Comparison of ENCODE assay signal across 8 cellular contexts in the genomic region with DNA sequence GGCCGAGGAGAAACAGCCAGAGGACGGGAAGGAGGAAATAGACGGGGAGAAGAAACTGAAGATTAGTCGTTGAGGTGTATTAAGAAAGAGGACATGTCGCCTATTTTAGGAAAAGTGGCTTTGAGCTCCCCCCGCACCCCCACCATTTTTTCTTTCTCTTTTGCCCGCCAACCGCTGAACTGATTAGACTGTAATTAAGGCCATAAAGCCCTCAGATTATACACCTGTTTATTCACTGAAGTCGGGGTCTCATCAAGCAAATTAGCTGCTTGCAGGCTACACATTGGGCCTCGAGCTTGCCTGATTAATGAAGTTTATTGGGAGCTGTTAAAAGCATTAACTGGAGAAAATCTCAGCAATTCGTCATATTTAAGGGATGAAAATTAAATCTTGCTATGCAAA.
DNase-seq lines count a peak whose midpoint lies in the region; ATAC-seq and TF ChIP-seq lines count a peak whose summit lies in the region.

No MANE protein-coding gene starts in this region.

- H3K4me3 ChIP-seq in iPS-15b (ENCODE audit: low read depth, low read length) (peak overlapping the region; percentile 86), suprapubic skin (peak overlapping the region; percentile 62)

- H3K9me3 Mint-ChIP-seq in activated T-cell treated with anti-CD3 and anti-CD28 coated beads, Interleukin-2, amount 50 U/mL, for 4 hours: no peaks in the 10 kb centered on the region
- no peaks in the 10 kb centered on the region for H3K9me3 Mint-ChIP-seq in WTC11

- no peaks in the 10 kb centered on the region for H3K36me3 Mint-ChIP-seq in activated T-cell treated with anti-CD3 and anti-CD28 coated beads, Interleukin-2, amount 50 U/mL, for 4 hours (ENCODE audit: insufficient read depth)
- no peaks in the 10 kb centered on the region for H3K36me3 Mint-ChIP-seq in WTC11

- H3K36me3 ChIP-seq in iPS-15b (ENCODE audit: control insufficient read depth, insufficient read depth, low read length) (no peaks in the 10 kb centered on the region), suprapubic skin (no peaks in the 10 kb centered on the region)

- CTCF ChIA-PET in WTC11 (lab: Charles Lee): interaction anchor here (1.1 kb wide), 1 partner anchor 9 kb away, joined by 4 read pairs; no protein-coding TSS in a partner anchor

- no peak for TF ChIP-seq EP300 in suprapubic skin (IDR thresholded peaks at IDR 0.05)

- POLR2A ChIA-PET in WTC11 (lab: Charles Lee): interaction anchor here (0.9 kb wide), 1 partner anchor 116 kb away, joined by 3 read pairs; no protein-coding TSS in a partner anchor

- H3K9ac ChIP-seq in iPS-15b (ENCODE audit: low read depth, low read length): no peak overlapping the region

- peaks cover 11% of the 10 kb centered on the region for H3K27me3 ChIP-seq in iPS-15b (ENCODE audit: control insufficient read depth, insufficient read depth, low read length)
- peaks cover 92% of the 10 kb centered on the region for H3K27me3 ChIP-seq in suprapubic skin

- H3K27ac Mint-ChIP-seq in WTC11: no peak overlapping the region

- TF ChIP-seq POLR2A in suprapubic skin (IDR thresholded peaks at IDR 0.05): no peak

- H3K4me3 Mint-ChIP-seq in activated T-cell treated with anti-CD3 and anti-CD28 coated beads, Interleukin-2, amount 50 U/mL, for 4 hours: peak overlapping the region; percentile 68
- peak overlapping the region; percentile 90 for H3K4me3 Mint-ChIP-seq in WTC11

- H3K9me3 ChIP-seq in iPS-15b (ENCODE audit: control insufficient read depth, insufficient read depth, low read length) (no peaks in the 10 kb centered on the region), suprapubic skin (no peaks in the 10 kb centered on the region)

- DNase-seq in activated T-cell treated with anti-CD3 and anti-CD28 coated beads, Interleukin-2, amount 50 U/mL, for 4 hours: no peak
- DNase-seq in activated T-cell treated with anti-CD3 and anti-CD28 coated beads, Interleukin-2, amount 50 U/mL, for 1 hour: no peak
- DNase-seq in WTC11 (ENCODE audit: low spot score): no peak
- DNase-seq in suprapubic skin (ENCODE audit: low spot score in 2 of 2): no peak
- no peak for DNase-seq in NCI-H510A (lab: John Stamatoyannopoulos, UW)
- no peak for DNase-seq in COLO829 (ENCODE audit: low spot score)
- no peak for DNase-seq in hippocampal formation (lab: John Stamatoyannopoulos, UW)

- ATAC-seq in activated T-cell treated with anti-CD3 and anti-CD28 coated beads, Interleukin-2, amount 50 U/mL, for 4 hours: no peak
- no peak for ATAC-seq in WTC11

- peaks cover 14% of the 10 kb centered on the region for H3K4me1 Mint-ChIP-seq in activated T-cell treated with anti-CD3 and anti-CD28 coated beads, Interleukin-2, amount 50 U/mL, for 4 hours (ENCODE audit: low read depth)
- H3K4me1 Mint-ChIP-seq in WTC11: peaks cover 28% of the 10 kb centered on the region

- no peak overlapping the region for H3K27ac ChIP-seq in suprapubic skin

- 4% methylated on average over 11 of the region's 11 CpGs for WGBS in suprapubic skin

- peaks cover 50% of the 10 kb centered on the region for H3K27me3 Mint-ChIP-seq in activated T-cell treated with anti-CD3 and anti-CD28 coated beads, Interleukin-2, amount 50 U/mL, for 4 hours (ENCODE audit: low read depth)
- H3K27me3 Mint-ChIP-seq in WTC11 (ENCODE audit: low read depth): peaks cover 29% of the 10 kb centered on the region

- peaks cover 10% of the 10 kb centered on the region for H3K4me1 ChIP-seq in iPS-15b (ENCODE audit: control insufficient read depth, insufficient read depth, low read length)
- H3K4me1 ChIP-seq in suprapubic skin: peaks cover 22% of the 10 kb centered on the region

- TF ChIP-seq CTCF in WTC11 (IDR thresholded peaks at IDR 0.05) (no peak), suprapubic skin (IDR thresholded peaks at IDR 0.05) (no peak)

TF ChIP-seq in WTC11, 78 proteins besides CTCF, POLR2A, EP300 and RAD21 (continues in another document):
- TF ChIP-seq ZBTB21 (CRISPR knock-in tag; IDR thresholded peaks at IDR 0.05; ENCODE audit: borderline replicate concordance): no peak
- TF ChIP-seq ERG (CRISPR knock-in tag; IDR thresholded peaks at IDR 0.05): no peak
- TF ChIP-seq NR3C1 (CRISPR knock-in tag; conservative IDR thresholded peaks at IDR 0.05; ENCODE audit: low read depth): no peak
- no peak for TF ChIP-seq SMAD3 (CRISPR knock-in tag; IDR thresholded peaks at IDR 0.05; ENCODE audit: borderline replicate concordance)
- TF ChIP-seq ARID4B (CRISPR knock-in tag; IDR thresholded peaks at IDR 0.05; ENCODE audit: borderline replicate concordance): no peak
- TF ChIP-seq ZNF138 (CRISPR knock-in tag; conservative IDR thresholded peaks at IDR 0.05): no peak
- no peak for TF ChIP-seq AFF4 (CRISPR knock-in tag; IDR thresholded peaks at IDR 0.05; ENCODE audit: borderline replicate concordance)
- TF ChIP-seq USF1 (CRISPR knock-in tag; IDR thresholded peaks at IDR 0.05): no peak
- no peak for TF ChIP-seq ELF4 (CRISPR knock-in tag; IDR thresholded peaks at IDR 0.05; ENCODE audit: low read depth)
